In the genomic region with DNA sequence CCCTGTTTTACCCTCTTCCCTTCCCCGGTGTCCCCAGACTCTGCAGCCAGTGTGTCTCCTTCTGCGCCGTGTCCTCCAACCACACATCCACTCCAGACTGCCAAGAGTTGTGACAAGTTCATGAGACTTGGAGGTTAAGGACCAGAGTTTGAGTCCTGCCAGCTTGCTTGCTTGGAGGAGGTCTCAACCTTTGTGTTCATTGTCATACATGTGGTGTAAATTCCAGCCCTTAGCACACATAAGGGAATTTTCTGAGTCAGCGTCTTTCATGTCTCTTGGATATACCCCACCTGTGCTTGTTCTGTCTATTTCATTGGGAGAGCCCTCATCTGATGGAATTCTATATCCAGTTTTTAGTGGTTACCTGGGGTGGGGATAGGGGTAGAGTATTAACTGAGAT, we compare ENCODE assay signal across 22 cellular contexts. TPM values are rescaled to one million over a fixed set of nuclear protein-coding genes. Genes with fewer than 3 reads are reported as not detected.
"Had no signal": no experiment of that assay in that cellular context is flagged by ENCODE, and none has a peak within 500 bp of the region (broad histone marks: within the 10 kb centered on the region; RNA-seq: fewer than 3 reads in every experiment).

No MANE protein-coding gene starts in this region.

- H3K27me3 ChIP-seq: body of pancreas, left lung, transverse colon had no signal

- H3K27me3 Mint-ChIP-seq: activated CD4-positive, alpha-beta T cell treated with anti-CD3 and anti-CD28 coated beads for 36 hours had no signal

- H3K4me1 ChIP-seq: body of pancreas, transverse colon had no signal

- DNase-seq: activated CD4-positive, alpha-beta memory T cell treated with anti-CD3 and anti-CD28 coated beads for 36 hours; activated CD4-positive, alpha-beta T cell treated with anti-CD3 and anti-CD28 coated beads for 36 hours; activated CD8-positive, alpha-beta memory T cell treated with anti-CD3 and anti-CD28 coated beads, Interleukin-2, amount 10 ng/mL, durations not matched to agents 7 days and 5 days; activated naive CD4-positive, alpha-beta T cell treated with anti-CD3 and anti-CD28 coated beads for 36 hours; activated T-cell treated with anti-CD3 and anti-CD28 coated beads, Interleukin-2, amount 50 U/mL, for 1 hour; body of pancreas; effector memory CD4-positive, alpha-beta T cell; islet precursor cell; left lung; mammary epithelial cell; mucosa of descending colon; naive thymus-derived CD4-positive, alpha-beta T cell; stimulated activated CD4-positive, alpha-beta T cell treated with anti-CD3 and anti-CD28 coated beads, Interleukin-4, amount 100 ng/mL, for 4 hours; stimulated activated CD8-positive, alpha-beta memory T cell treated with anti-CD3 and anti-CD28 coated beads, Interleukin-4, amount 100 ng/mL, for 48 hours; stimulated activated naive CD4-positive, alpha-beta T cell treated with Interleukin-2 at 50 U/mL for 16 hours; T-helper 17 cell; transverse colon had no signal

- ATAC-seq: activated CD4-positive, alpha-beta T cell treated with anti-CD3 and anti-CD28 coated beads for 36 hours; activated CD8-positive, alpha-beta memory T cell treated with anti-CD3 and anti-CD28 coated beads, Interleukin-2, amount 10 ng/mL, durations not matched to agents 7 days and 5 days; body of pancreas; gastroesophageal sphincter; left lung; mucosa of descending colon; naive thymus-derived CD4-positive, alpha-beta T cell; T-helper 17 cell had no signal

- H3K9me3 ChIP-seq: body of pancreas, gastroesophageal sphincter, left lung, mucosa of descending colon, neutrophil, transverse colon had no signal

- H3K4me1 Mint-ChIP-seq: central memory CD8-positive, alpha-beta T cell had no signal

- H3K27ac ChIP-seq: body of pancreas, gastroesophageal sphincter, left lung, neutrophil, transverse colon had no signal

- H3K4me3 Mint-ChIP-seq: activated CD4-positive, alpha-beta memory T cell treated with anti-CD3 and anti-CD28 coated beads for 36 hours; activated CD4-positive, alpha-beta T cell treated with anti-CD3 and anti-CD28 coated beads for 36 hours; activated CD8-positive, alpha-beta memory T cell treated with anti-CD3 and anti-CD28 coated beads, Interleukin-2, amount 10 ng/mL, durations not matched to agents 7 days and 5 days; activated naive CD4-positive, alpha-beta T cell treated with anti-CD3 and anti-CD28 coated beads for 36 hours; central memory CD8-positive, alpha-beta T cell; naive thymus-derived CD4-positive, alpha-beta T cell; T-helper 17 cell had no signal

- H3K36me3 Mint-ChIP-seq: activated CD4-positive, alpha-beta memory T cell treated with anti-CD3 and anti-CD28 coated beads for 36 hours; activated CD8-positive, alpha-beta memory T cell treated with anti-CD3 and anti-CD28 coated beads, Interleukin-2, amount 10 ng/mL, durations not matched to agents 7 days and 5 days; naive thymus-derived CD4-positive, alpha-beta T cell had no signal

- H3K36me3 ChIP-seq: gastroesophageal sphincter, left lung, neutrophil, transverse colon had no signal

- H3K4me3 ChIP-seq: body of pancreas, gastroesophageal sphincter, left lung, mucosa of descending colon, skin epidermis, transverse colon had no signal

- H3K27ac Mint-ChIP-seq: activated CD4-positive, alpha-beta memory T cell treated with anti-CD3 and anti-CD28 coated beads for 36 hours; activated CD4-positive, alpha-beta T cell treated with anti-CD3 and anti-CD28 coated beads for 36 hours; activated CD8-positive, alpha-beta memory T cell treated with anti-CD3 and anti-CD28 coated beads, Interleukin-2, amount 10 ng/mL, durations not matched to agents 7 days and 5 days; activated naive CD4-positive, alpha-beta T cell treated with anti-CD3 and anti-CD28 coated beads for 36 hours; activated T-helper 2 cell treated with anti-CD3 and anti-CD28 coated beads, Interferon-gamma antibody, Interleukin-2, Interleukin-4, amounts not matched to agents 10 μg/mL and 5 μg/mL and 100 μg/mL, durations not matched to agents 14 hours and 24 hours and 36 hours; naive thymus-derived CD4-positive, alpha-beta T cell; T-helper 17 cell had no signal

- H3K9me3 Mint-ChIP-seq: activated CD4-positive, alpha-beta memory T cell treated with anti-CD3 and anti-CD28 coated beads for 36 hours; activated naive CD4-positive, alpha-beta T cell treated with anti-CD3 and anti-CD28 coated beads for 36 hours; activated T-helper 2 cell treated with anti-CD3 and anti-CD28 coated beads, Interferon-gamma antibody, Interleukin-2, Interleukin-4, amounts not matched to agents 10 μg/mL and 5 μg/mL and 100 μg/mL, durations not matched to agents 14 hours and 24 hours and 36 hours; central memory CD8-positive, alpha-beta T cell; naive thymus-derived CD4-positive, alpha-beta T cell had no signal

RNA-seq across cellular contexts. Expression of a gene that starts 13.3 kb away (rescaled TPM):
- total RNA-seq: activated CD8-positive, alpha-beta memory T cell treated with anti-CD3 and anti-CD28 coated beads, Interleukin-2, amount 10 ng/mL, durations not matched to agents 7 days and 5 days; activated naive CD4-positive, alpha-beta T cell treated with anti-CD3 and anti-CD28 coated beads for 36 hours; T-helper 17 cell had no signal
- polyA plus RNA-seq: naive thymus-derived CD4-positive, alpha-beta T cell had no signal
